In genomic region chr7:148564275-148564951, GRCh38 we compare ENCODE assay signal across 10 cellular contexts. TPM values are rescaled to one million over a fixed set of nuclear protein-coding genes. Genes with fewer than 3 reads are reported as not detected.
DNase-seq lines count a peak whose midpoint lies in the region; ATAC-seq and TF ChIP-seq lines count a peak whose summit lies in the region.
"Not testable (repeated sequence)": the region's sequence is repeated elsewhere in the genome, so short reads cannot be mapped to it uniquely, and the experiment has no call there.
"Had no signal": no experiment of that assay in that cellular context is flagged by ENCODE, and none has a peak within 500 bp of the region (broad histone marks: within the 10 kb centered on the region; RNA-seq: fewer than 3 reads in every experiment).

No MANE protein-coding gene starts in this region.

- peaks cover 16% of the 10 kb centered on the region for H3K27me3 Mint-ChIP-seq in activated CD4-positive, alpha-beta T cell treated with anti-CD3 and anti-CD28 coated beads, Interleukin-2, amount 10 ng/mL, durations not matched to agents 7 days and 5 days

- DNase-seq in ELR (ENCODE audit: low read depth) (peak; percentile 48), NAMALWA (ENCODE audit: low spot score) (peak; percentile 46), dedifferentiated amniotic fluid mesenchymal stem cell (ENCODE audit: extremely low spot score) (peak; percentile 29)
- DNase-seq in activated CD4-positive, alpha-beta T cell treated with anti-CD3 and anti-CD28 coated beads, Interleukin-2, amount 10 ng/mL, durations not matched to agents 7 days and 5 days; lower lobe of right lung: not testable (repeated sequence)
- peak; percentile 3 to 26 for DNase-seq in stimulated activated CD8-positive, alpha-beta memory T cell treated with anti-CD3 and anti-CD28 coated beads, Interleukin-2, amount 100 ng/mL, for 48 hours (ENCODE audit: low read depth in 2 of 2)

- peak overlapping the region; percentile 29 for H3K4me3 Mint-ChIP-seq in activated CD4-positive, alpha-beta T cell treated with anti-CD3 and anti-CD28 coated beads, Interleukin-2, amount 10 ng/mL, durations not matched to agents 7 days and 5 days

- POLR2A ChIA-PET in activated CD4-positive, alpha-beta T cell treated with anti-CD3 and anti-CD28 coated beads, Interleukin-2, amount 10 ng/mL, durations not matched to agents 7 days and 5 days (lab: Charles Lee) = interaction anchor here (0.6 kb wide), 1 partner anchor 43 kb away, joined by 3 read pairs; no protein-coding TSS in a partner anchor

- H3K27ac ChIP-seq in lower lobe of right lung = peak overlapping the region; percentile 69

- peak overlapping the region; percentile 4 for H3K4me3 ChIP-seq in lower lobe of right lung

- peaks cover 11% of the 10 kb centered on the region for H3K9me3 Mint-ChIP-seq in activated CD4-positive, alpha-beta T cell treated with anti-CD3 and anti-CD28 coated beads, Interleukin-2, amount 10 ng/mL, durations not matched to agents 7 days and 5 days

- H3K36me3 Mint-ChIP-seq in activated CD4-positive, alpha-beta T cell treated with anti-CD3 and anti-CD28 coated beads, Interleukin-2, amount 10 ng/mL, durations not matched to agents 7 days and 5 days (ENCODE audit: low read depth) = not testable (repeated sequence)

- peaks cover 17% of the 10 kb centered on the region for H3K4me1 ChIP-seq in lower lobe of right lung

- peaks cover 21% of the 10 kb centered on the region for H3K4me1 Mint-ChIP-seq in activated CD4-positive, alpha-beta T cell treated with anti-CD3 and anti-CD28 coated beads, Interleukin-2, amount 10 ng/mL, durations not matched to agents 7 days and 5 days

- H3K27me3 ChIP-seq in lower lobe of right lung (ENCODE audit: low read depth) = not testable (repeated sequence)

- H3K27ac Mint-ChIP-seq in activated CD4-positive, alpha-beta T cell treated with anti-CD3 and anti-CD28 coated beads, Interleukin-2, amount 10 ng/mL, durations not matched to agents 7 days and 5 days = peak overlapping the region; percentile 75

- intact Hi-C loops in lower lobe of right lung (cut with DNase I) = not testable (repeated sequence)

- CTCF ChIA-PET in activated CD4-positive, alpha-beta T cell treated with anti-CD3 and anti-CD28 coated beads, Interleukin-2, amount 10 ng/mL, durations not matched to agents 7 days and 5 days (lab: Charles Lee) = interaction anchor here (0.6 to 1.9 kb wide), 2 partner anchors 20 to 281 kb away, joined by 3 to 6 read pairs; no protein-coding TSS in a partner anchor

- not testable (repeated sequence) for H3K9me3 ChIP-seq in lower lobe of right lung

- TF ChIP-seq CTCF in lower lobe of right lung (IDR thresholded peaks at IDR 0.05) = not testable (repeated sequence)

- peak; percentile 75 for ATAC-seq in GM21367 (IDR thresholded peaks at IDR 0.05; ENCODE audit: unreplicated experiment)
- ATAC-seq in HG03060 (IDR thresholded peaks at IDR 0.05; ENCODE audit: low read depth, unreplicated experiment) = peak; percentile 84
- ATAC-seq in lower lobe of right lung = peak; percentile 35 to 59

- not testable (repeated sequence) for H3K36me3 ChIP-seq in lower lobe of right lung

RNA-seq across cellular contexts. Expression of gene C7orf33, which starts 26.2 kb away (rescaled TPM):
- total RNA-seq in activated CD4-positive, alpha-beta T cell treated with anti-CD3 and anti-CD28 coated beads, Interleukin-2, amount 10 ng/mL, durations not matched to agents 7 days and 5 days = not detected
- total RNA-seq in lower lobe of right lung = not detected
- total RNA-seq: endodermal cell, H9 had no signal
